Comparison of ENCODE assay signal across 8 cellular contexts in genomic region chr21:20882462-20883415, GRCh38.
DNase-seq lines count a peak whose midpoint lies in the region; ATAC-seq and TF ChIP-seq lines count a peak whose summit lies in the region.

No MANE protein-coding gene starts in this region.

- H3K4me1 ChIP-seq in SK-N-SH (ENCODE audit: control insufficient read depth in 1 of 2, insufficient read depth in 2 of 2, low read depth in 1 of 2, low read length in 1 of 2) (no peaks in the 10 kb centered on the region), iPS DF 6.9 (ENCODE audit: control insufficient read depth, insufficient read depth, low read length) (no peaks in the 10 kb centered on the region)

- no peaks in the 10 kb centered on the region for H3K9me2 ChIP-seq in SK-N-SH

- WGBS in SK-N-SH (ENCODE audit: low lambda C conversion rate) = 23% methylated on average over 9 of the region's 9 CpGs
- WGBS in iPS DF 6.9 (ENCODE audit: insufficient coverage, insufficient read length) = no CpG with 5 or more reads among the region's 9 CpGs

- no peak for ATAC-seq in SK-N-SH treated with all-trans-retinoic acid at 6 μM for 48 hours

- H3K27me3 ChIP-seq in SK-N-SH (ENCODE audit: insufficient read depth) (no peaks in the 10 kb centered on the region), WERI-Rb-1 (ENCODE audit: insufficient read depth, low read depth, severe bottlenecking) (peaks cover 57% of the 10 kb centered on the region), iPS DF 6.9 (ENCODE audit: control insufficient read depth, insufficient read depth, low read length) (no peaks in the 10 kb centered on the region)

- H3K9me3 ChIP-seq in SK-N-SH (no peaks in the 10 kb centered on the region), WERI-Rb-1 (ENCODE audit: severe bottlenecking) (no peaks in the 10 kb centered on the region), iPS DF 6.9 (ENCODE audit: control insufficient read depth, insufficient read depth, low read length) (no peaks in the 10 kb centered on the region)

- no peak overlapping the region for H3K4me3 Mint-ChIP-seq in activated naive CD4-positive, alpha-beta T cell treated with anti-CD3 and anti-CD28 coated beads, Interleukin-2, amount 10 ng/mL, durations not matched to agents 7 days and 5 days

- peak; percentile 69 for TF ChIP-seq RAD21 in SK-N-SH (IDR thresholded peaks at IDR 0.05; ENCODE audit: low read length)

- no peak overlapping the region for H3K27ac ChIP-seq in SK-N-SH (ENCODE audit: low read depth in 2 of 2, low read length in 1 of 2)
- no peak overlapping the region for H3K27ac ChIP-seq in WERI-Rb-1
- no peak overlapping the region for H3K27ac ChIP-seq in iPS DF 6.9 (ENCODE audit: low read length)

- H3K9ac ChIP-seq in SK-N-SH = no peak overlapping the region

- peak; percentile 16 for DNase-seq in SK-N-SH
- DNase-seq in NCI-H146 treated with DMSO at 0.1 percent for 48 hours (lab: John Stamatoyannopoulos, UW; ENCODE audit: unreplicated experiment) = peak; percentile 16
- DNase-seq in WERI-Rb-1 = peak; percentile 25
- peak; percentile 52 for DNase-seq in iPS DF 6.9 (ENCODE audit: low read depth, low spot score)
- peak; percentile 43 for DNase-seq in ureter (ENCODE audit: low spot score)
- no peak for DNase-seq in mesenteric fat pad (ENCODE audit: low spot score)
- DNase-seq in activated naive CD4-positive, alpha-beta T cell treated with anti-CD3 and anti-CD28 coated beads, Interleukin-2, amount 10 ng/mL, durations not matched to agents 7 days and 5 days = no peak

- no peak overlapping the region for H3K27ac Mint-ChIP-seq in activated naive CD4-positive, alpha-beta T cell treated with anti-CD3 and anti-CD28 coated beads, Interleukin-2, amount 10 ng/mL, durations not matched to agents 7 days and 5 days

- no peaks in the 10 kb centered on the region for H3K36me3 Mint-ChIP-seq in activated naive CD4-positive, alpha-beta T cell treated with anti-CD3 and anti-CD28 coated beads, Interleukin-2, amount 10 ng/mL, durations not matched to agents 7 days and 5 days

- H3K4me2 ChIP-seq in SK-N-SH = no peak overlapping the region

- H3K36me3 ChIP-seq in SK-N-SH (replicated peaks in 1 of 2; ENCODE audit: control insufficient read depth in 1 of 2, insufficient read depth in 2 of 2, low read length in 1 of 2) (no peaks in the 10 kb centered on the region), WERI-Rb-1 (no peaks in the 10 kb centered on the region), iPS DF 6.9 (ENCODE audit: control insufficient read depth, insufficient read depth, low read length) (no peaks in the 10 kb centered on the region)

- POLR2A ChIA-PET in SK-N-SH (lab: Yijun Ruan, JAX) = no interaction called here

- CTCF ChIA-PET in SK-N-SH (lab: Yijun Ruan, JAX) = no interaction called here
- CTCF ChIA-PET in activated naive CD4-positive, alpha-beta T cell treated with anti-CD3 and anti-CD28 coated beads, Interleukin-2, amount 10 ng/mL, durations not matched to agents 7 days and 5 days (lab: Charles Lee) = no interaction called here

- no peaks in the 10 kb centered on the region for H3K4me1 Mint-ChIP-seq in activated naive CD4-positive, alpha-beta T cell treated with anti-CD3 and anti-CD28 coated beads, Interleukin-2, amount 10 ng/mL, durations not matched to agents 7 days and 5 days

- no peaks in the 10 kb centered on the region for H4K20me1 ChIP-seq in SK-N-SH (ENCODE audit: insufficient read depth)

- peak overlapping the region in 1 of 2 experiments; percentile 50; a peak in 1 of 4 replicates for H3K4me3 ChIP-seq in SK-N-SH (ENCODE audit: low read depth in 2 of 2, low read length in 1 of 2)
- H3K4me3 ChIP-seq in WERI-Rb-1 (ENCODE audit: low read depth, low read length) = no peak overlapping the region
- no peak overlapping the region for H3K4me3 ChIP-seq in iPS DF 6.9 (ENCODE audit: low read length)

- TF ChIP-seq EP300 in SK-N-SH (IDR thresholded peaks at IDR 0.05; ENCODE audit: borderline replicate concordance in 1 of 2, low read depth in 1 of 2, low read length in 1 of 2) = no peak

- H3F3A ChIP-seq in SK-N-SH (replicated peaks; ENCODE audit: insufficient read depth) = no peaks in the 10 kb centered on the region

- no peaks in the 10 kb centered on the region for H3K9me3 Mint-ChIP-seq in activated naive CD4-positive, alpha-beta T cell treated with anti-CD3 and anti-CD28 coated beads, Interleukin-2, amount 10 ng/mL, durations not matched to agents 7 days and 5 days

- no peaks in the 10 kb centered on the region for H3K27me3 Mint-ChIP-seq in activated naive CD4-positive, alpha-beta T cell treated with anti-CD3 and anti-CD28 coated beads, Interleukin-2, amount 10 ng/mL, durations not matched to agents 7 days and 5 days

- no peaks in the 10 kb centered on the region for H3K79me2 ChIP-seq in SK-N-SH (ENCODE audit: insufficient read depth)

- H2AFZ ChIP-seq in SK-N-SH (ENCODE audit: low read depth) = no peak overlapping the region

- TF ChIP-seq CTCF in SK-N-SH (IDR thresholded peaks at IDR 0.05) (peak; percentile 74), WERI-Rb-1 (IDR thresholded peaks at IDR 0.05; ENCODE audit: low read depth, low read length) (peak; percentile 56)

TF ChIP-seq in SK-N-SH, 30 proteins besides CTCF, POLR2A, EP300 and RAD21 (continues in another document):
- TF ChIP-seq EZH2phosphoT487 (IDR thresholded peaks at IDR 0.05; ENCODE audit: borderline replicate concordance, low read depth) (no peak), MAX (IDR thresholded peaks at IDR 0.05; ENCODE audit: low read depth) (no peak), USF1 (IDR thresholded peaks at IDR 0.05; ENCODE audit: borderline replicate concordance, low read depth) (no peak), ELF1 (IDR thresholded peaks at IDR 0.05) (no peak), NRF1 (IDR thresholded peaks at IDR 0.05; ENCODE audit: low read depth, low read length) (no peak), RCOR1 (IDR thresholded peaks at IDR 0.05; ENCODE audit: low read length) (no peak)

TF ChIP-seq in SK-N-SH treated with all-trans-retinoic acid at 6 μM for 48 hours, 23 proteins besides CTCF, POLR2A, EP300 and RAD21 (continues in another document):
- TF ChIP-seq TCF4 (CRISPR knock-in tag; IDR thresholded peaks at IDR 0.05; ENCODE audit: borderline replicate concordance) (no peak), POU6F1 (CRISPR knock-in tag; IDR thresholded peaks at IDR 0.05; ENCODE audit: borderline replicate concordance, low read depth) (no peak), CSRNP3 (CRISPR knock-in tag; IDR thresholded peaks at IDR 0.05) (no peak), PPARA (CRISPR knock-in tag; IDR thresholded peaks at IDR 0.05; ENCODE audit: borderline replicate concordance) (no peak), PATZ1 (CRISPR knock-in tag; IDR thresholded peaks at IDR 0.05; ENCODE audit: borderline replicate concordance) (no peak), CREB5 (CRISPR knock-in tag; IDR thresholded peaks at IDR 0.05; ENCODE audit: low read depth) (no peak), ZNF8 (CRISPR knock-in tag; IDR thresholded peaks at IDR 0.05) (no peak), ZNF70 (CRISPR knock-in tag; IDR thresholded peaks at IDR 0.05) (no peak), OSR1 (CRISPR knock-in tag; IDR thresholded peaks at IDR 0.05) (no peak)

Comparison
In these comparisons a context has a peak if more than half of its experiments do, and no peak if none do; other contexts are left out.
1. DNase-seq: peak in SK-N-SH (single experiment), NCI-H146 treated with DMSO at 0.1 percent for 48 hours (single experiment), WERI-Rb-1 (single experiment), iPS DF 6.9 (single experiment) and ureter (single experiment); none in mesenteric fat pad (single experiment) and activated naive CD4-positive, alpha-beta T cell treated with anti-CD3 and anti-CD28 coated beads, Interleukin-2, amount 10 ng/mL, durations not matched to agents 7 days and 5 days (single experiment).